ENCODE assay signal across 16 cellular contexts in the genomic region with DNA sequence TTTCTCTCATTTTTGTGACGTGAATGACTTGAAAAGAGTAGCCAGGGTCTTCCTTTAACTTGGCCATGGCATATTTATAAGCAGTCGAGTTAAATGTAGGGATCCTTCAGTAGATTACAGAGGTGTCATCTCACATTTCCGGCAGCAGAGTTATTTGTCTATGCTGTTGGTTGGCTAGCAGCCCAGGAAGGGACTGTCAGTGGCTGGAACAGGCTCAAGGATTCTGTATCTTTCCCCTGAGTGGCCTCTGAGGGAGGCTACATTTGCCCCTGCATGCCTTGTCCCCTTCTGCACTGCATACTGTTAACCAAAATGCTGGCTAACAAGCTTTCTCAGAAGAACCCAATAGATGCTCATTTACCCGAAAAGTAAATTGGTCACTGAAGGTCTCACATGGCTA.
DNase-seq lines count a peak whose midpoint lies in the region; ATAC-seq, FAIRE-seq and TF ChIP-seq lines count a peak whose summit lies in the region.
"Had no signal": no experiment of that assay in that cellular context is flagged by ENCODE, and none has a peak within 500 bp of the region (broad histone marks: within the 10 kb centered on the region; RNA-seq: fewer than 3 reads in every experiment).

No MANE protein-coding gene starts in this region.

- no peak for TF ChIP-seq EP300 in transverse colon (IDR thresholded peaks at IDR 0.05; ENCODE audit: low read depth)

- H3K9me3 ChIP-seq in transverse colon = no peaks in the 10 kb centered on the region
- H3K9me3 ChIP-seq: tibial artery had no signal

- H3K36me3 Mint-ChIP-seq in activated T-helper 17 cell treated with anti-CD3 and anti-CD28 coated beads, Interleukin-2, amount 50 U/mL, for 72 hours (ENCODE audit: low read depth) = no peaks in the 10 kb centered on the region
- H3K36me3 Mint-ChIP-seq: WTC11 had no signal

- H3K36me3 ChIP-seq in transverse colon = no peaks in the 10 kb centered on the region
- H3K36me3 ChIP-seq: tibial artery had no signal

- no peaks in the 10 kb centered on the region for H3K4me1 ChIP-seq in transverse colon
- H3K4me1 ChIP-seq: tibial artery had no signal

- FAIRE-seq in D721Med (lab: Jason Lieb, UNC) = no peak
- FAIRE-seq: astrocyte had no signal

- no peak for TF ChIP-seq POLR2A in transverse colon (IDR thresholded peaks at IDR 0.05)

- H3K27me3 Mint-ChIP-seq in activated T-helper 17 cell treated with anti-CD3 and anti-CD28 coated beads, Interleukin-2, amount 50 U/mL, for 72 hours = no peaks in the 10 kb centered on the region

- no peak overlapping the region for H3K4me3 ChIP-seq in transverse colon
- H3K4me3 ChIP-seq: lung, tibial artery had no signal

- peak; percentile 84 for ATAC-seq in Right ventricle myocardium inferior
- peak; percentile 91 to 96 for ATAC-seq in left cardiac atrium
- ATAC-seq in GM18498 (IDR thresholded peaks at IDR 0.05; ENCODE audit: unreplicated experiment) = no peak
- ATAC-seq in activated T-helper 17 cell treated with anti-CD3 and anti-CD28 coated beads, Interleukin-2, amount 50 U/mL, for 72 hours (replicated peaks) = no peak
- ATAC-seq: WTC11 had no signal

- WGBS in transverse colon (ENCODE audit: low coverage in 1 of 2), 2 donors = 43 to 59% methylated on average over 3 to 4 of the region's 4 CpGs

- no peak overlapping the region for H3K4me3 Mint-ChIP-seq in activated T-helper 17 cell treated with anti-CD3 and anti-CD28 coated beads, Interleukin-2, amount 50 U/mL, for 72 hours
- H3K4me3 Mint-ChIP-seq: WTC11 had no signal

- H3K27me3 ChIP-seq in transverse colon = no peaks in the 10 kb centered on the region
- H3K27me3 ChIP-seq: tibial artery had no signal

- no peak for TF ChIP-seq CTCF in transverse colon (IDR thresholded peaks at IDR 0.05)
- TF ChIP-seq CTCF in D721Med (IDR thresholded peaks at IDR 0.05; ENCODE audit: insufficient read depth, missing control alignments) = no peak

- in situ Hi-C loops in transverse colon (cut with MboI; ENCODE audit: low pct_ligation_motif_present in 1 of 4, low pct_unique_long_range_greater_than_20kb in 1 of 4, low sequenced_read_pairs in 3 of 4) = no loop called here

- H3K4me1 Mint-ChIP-seq in activated T-helper 17 cell treated with anti-CD3 and anti-CD28 coated beads, Interleukin-2, amount 50 U/mL, for 72 hours = no peaks in the 10 kb centered on the region

- intact Hi-C loops in Right ventricle myocardium inferior (cut with DNase I) = no loop called here
- intact Hi-C loops in cardiac septum (cut with DNase I) = no loop called here
- intact Hi-C loops in left cardiac atrium (cut with DNase I) = no loop called here
- intact Hi-C loops in transverse colon (cut with DNase I; ENCODE audit: low total_unique reads) = loop anchor here (5.0 kb wide), 1 partner anchor 375 kb away; no protein-coding TSS in a partner anchor

- no peak overlapping the region for H3K27ac Mint-ChIP-seq in activated T-helper 17 cell treated with anti-CD3 and anti-CD28 coated beads, Interleukin-2, amount 50 U/mL, for 72 hours
- H3K27ac Mint-ChIP-seq: WTC11 had no signal

- no peak overlapping the region for H3K27ac ChIP-seq in transverse colon
- H3K27ac ChIP-seq: tibial artery had no signal

- peak; percentile 70 for DNase-seq in Right ventricle myocardium inferior (ENCODE audit: missing footprints)
- no peak for DNase-seq in cardiac septum (ENCODE audit: low spot score)
- peak; percentile 41 for DNase-seq in SHP77 treated with DMSO at 0.1 percent for 48 hours (lab: John Stamatoyannopoulos, UW)
- DNase-seq in left cardiac atrium = peak; percentile 63
- DNase-seq in transverse colon = peak; percentile 11
- DNase-seq in D721Med (ENCODE audit: insufficient read length, low spot score) = no peak
- DNase-seq: activated gamma-delta T cell; dermis blood vessel endothelial cell; OCI-M1; stimulated activated CD4-positive, alpha-beta T cell treated with anti-CD3 and anti-CD28 coated beads, Interleukin-4, amount 100 ng/mL, for 24 hours; tibial artery had no signal

- H3K9me3 Mint-ChIP-seq in activated T-helper 17 cell treated with anti-CD3 and anti-CD28 coated beads, Interleukin-2, amount 50 U/mL, for 72 hours = peaks cover 5% of the 10 kb centered on the region
- H3K9me3 Mint-ChIP-seq: WTC11 had no signal

Comparison
In these comparisons a context has a peak if more than half of its experiments do, and no peak if none do; other contexts are left out.
1. DNase-seq: peak in Right ventricle myocardium inferior (single experiment), SHP77 treated with DMSO at 0.1 percent for 48 hours (single experiment), left cardiac atrium (single experiment) and transverse colon (single experiment); none in cardiac septum (single experiment) and D721Med (single experiment).
2. ATAC-seq: peak in Right ventricle myocardium inferior (single experiment) and left cardiac atrium (2 of 2); none in GM18498 (single experiment) and activated T-helper 17 cell treated with anti-CD3 and anti-CD28 coated beads, Interleukin-2, amount 50 U/mL, for 72 hours (single experiment).